ENCODE assay signal across 8 cellular contexts in the genomic region with DNA sequence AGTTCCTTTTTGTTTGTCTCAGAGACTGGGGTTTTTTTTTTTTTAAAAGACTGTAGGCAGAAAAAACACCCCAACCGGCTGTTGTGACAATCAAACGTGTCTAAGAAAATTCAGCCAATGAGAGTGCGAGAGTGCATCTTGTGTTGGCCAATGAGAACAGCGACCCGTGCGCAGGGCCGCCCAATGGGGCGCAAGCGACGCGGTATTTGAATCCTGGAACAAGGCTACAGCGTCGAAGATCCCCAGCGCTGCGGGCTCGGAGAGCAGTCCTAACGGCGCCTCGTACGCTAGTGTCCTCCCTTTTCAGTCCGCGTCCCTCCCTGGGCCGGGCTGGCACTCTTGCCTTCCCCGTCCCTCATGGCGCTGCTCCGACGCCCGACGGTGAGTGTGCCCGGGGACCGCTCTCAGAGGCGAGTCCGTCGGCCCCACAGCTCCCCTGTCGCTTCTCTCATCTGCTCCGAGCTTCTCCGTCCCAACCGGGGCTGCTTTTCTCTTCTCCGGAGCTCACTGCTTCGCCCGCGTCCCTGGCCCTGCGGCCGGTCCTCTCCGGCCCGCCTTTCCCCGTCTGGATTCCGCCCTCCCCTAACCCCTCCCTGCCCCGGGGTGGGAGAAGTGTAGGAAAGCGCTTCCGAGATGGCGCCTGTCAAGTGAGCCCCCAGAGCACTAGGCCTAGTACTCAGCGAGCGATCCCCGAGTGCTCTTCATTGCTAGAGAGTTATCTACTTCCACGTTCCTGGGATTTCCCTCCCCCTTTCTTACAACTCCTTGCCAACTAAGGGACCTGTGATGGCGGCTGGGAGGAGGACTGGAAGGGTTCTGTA. TPM values are rescaled to one million over a fixed set of nuclear protein-coding genes. Genes with fewer than 3 reads are reported as not detected.
DNase-seq lines count a peak whose midpoint lies in the region; ATAC-seq, FAIRE-seq and TF ChIP-seq lines count a peak whose summit lies in the region.

TSS of gene CCNB2 (plus strand) at position 235 of the 821 bp plus-strand sequence. CDS start at position 358, 123 bp downstream.

- no peaks in the 10 kb centered on the region; the same call in 1 of the 2 replicates for H3K4me1 ChIP-seq in MM.1S (ENCODE audit: low read length)

- DNase-seq in HCEC 1CT (peak; percentile 92), MM.1S (peak; percentile 97), SHP77 treated with DMSO at 0.1 percent for 48 hours (lab: John Stamatoyannopoulos, UW) (peak; percentile 80), fibroblast of the conjunctiva (ENCODE audit: low read depth) (peak; percentile 92)
- DNase-seq in activated effector memory CD4-positive, alpha-beta T cell treated with Interleukin-2 at 50 U/mL for 16 hours: peak; percentile 74
- peak; percentile 80 to 88 for DNase-seq in stimulated activated naive CD8-positive, alpha-beta T cell treated with anti-CD3 and anti-CD28 coated beads, Interleukin-15, amount 100 ng/mL, for 72 hours

- peak within 1 kb of the TSS; percentile 99 to 100 for H3K27ac Mint-ChIP-seq in stimulated activated naive CD8-positive, alpha-beta T cell treated with anti-CD3 and anti-CD28 coated beads, Interleukin-15, amount 100 ng/mL, for 72 hours

- H3K9me3 Mint-ChIP-seq in stimulated activated naive CD8-positive, alpha-beta T cell treated with anti-CD3 and anti-CD28 coated beads, Interleukin-15, amount 100 ng/mL, for 72 hours: no peaks in the 10 kb centered on the region

- H3K36me3 ChIP-seq in MM.1S (replicated peaks; ENCODE audit: insufficient read depth, low read length) (peaks cover 15% of the 10 kb centered on the region), neural cell (ENCODE audit: insufficient read depth, low read length) (peaks cover 4% of the 10 kb centered on the region)

- H3K9me2 ChIP-seq in MM.1S (replicated peaks; ENCODE audit: insufficient read depth, low read length): no peaks in the 10 kb centered on the region
- no peaks in the 10 kb centered on the region for H3K9me2 ChIP-seq in neural cell (ENCODE audit: insufficient read depth, low read length)

- H4K20me1 ChIP-seq in MM.1S (ENCODE audit: insufficient read depth, low read length): no peaks in the 10 kb centered on the region
- H4K20me1 ChIP-seq in neural cell (ENCODE audit: insufficient read depth): no peaks in the 10 kb centered on the region

- H3K79me2 ChIP-seq in MM.1S (ENCODE audit: low read length): peaks cover 43% of the 10 kb centered on the region
- H3K79me2 ChIP-seq in neural cell (replicated peaks; ENCODE audit: insufficient read depth, low read length): peaks cover 15% of the 10 kb centered on the region

- H3K4me3 ChIP-seq in MM.1S (ENCODE audit: low read length) (peak within 1 kb of the TSS; percentile 95), neural cell (ENCODE audit: low read length) (peak within 1 kb of the TSS; percentile 74)

- H3K9me3 ChIP-seq in MM.1S (replicated peaks; ENCODE audit: insufficient read depth, low read length) (no peaks in the 10 kb centered on the region), neural cell (ENCODE audit: low read length) (no peaks in the 10 kb centered on the region)

- H3K9ac ChIP-seq in MM.1S (ENCODE audit: low read length) (peak within 1 kb of the TSS; percentile 78), neural cell (ENCODE audit: low read length) (peak within 1 kb of the TSS; percentile 57)

- no peaks in the 10 kb centered on the region for H3K27me3 Mint-ChIP-seq in stimulated activated naive CD8-positive, alpha-beta T cell treated with anti-CD3 and anti-CD28 coated beads, Interleukin-15, amount 100 ng/mL, for 72 hours

- H2AFZ ChIP-seq in MM.1S (ENCODE audit: low read length): peak within 1 kb of the TSS; percentile 82
- peak within 1 kb of the TSS; percentile 56 for H2AFZ ChIP-seq in neural cell (ENCODE audit: low read depth, low read length)

- H3K4me1 Mint-ChIP-seq in stimulated activated naive CD8-positive, alpha-beta T cell treated with anti-CD3 and anti-CD28 coated beads, Interleukin-15, amount 100 ng/mL, for 72 hours: peaks cover 16% of the 10 kb centered on the region

- ATAC-seq in stimulated activated naive CD8-positive, alpha-beta T cell treated with anti-CD3 and anti-CD28 coated beads, Interleukin-15, amount 100 ng/mL, for 72 hours: peak; percentile 99

- FAIRE-seq in G401.6 (lab: Jason Lieb, UNC): peak; percentile 97

- H3K27me3 ChIP-seq in MM.1S (replicated peaks; ENCODE audit: insufficient read depth, low read length) (no peaks in the 10 kb centered on the region), neural cell (ENCODE audit: insufficient read depth, low read depth, low read length) (no peaks in the 10 kb centered on the region)

- no peak for TF ChIP-seq CTCF in MM.1S (IDR thresholded peaks at IDR 0.05; ENCODE audit: low read length)
- TF ChIP-seq CTCF in neural cell (IDR thresholded peaks at IDR 0.05; ENCODE audit: poor library complexity, severe bottlenecking): peak; percentile 13

- peak within 1 kb of the TSS; percentile 91 to 94 for H3K4me3 Mint-ChIP-seq in stimulated activated naive CD8-positive, alpha-beta T cell treated with anti-CD3 and anti-CD28 coated beads, Interleukin-15, amount 100 ng/mL, for 72 hours

- H3K4me2 ChIP-seq in MM.1S (ENCODE audit: low read depth, low read length) (peak within 1 kb of the TSS; percentile 80), neural cell (ENCODE audit: low read length) (peak within 1 kb of the TSS; percentile 66)

- TF ChIP-seq RAD21 in neural cell (conservative IDR thresholded peaks at IDR 0.05): no peak

- TF ChIP-seq EP300 in neural cell (conservative IDR thresholded peaks at IDR 0.05; ENCODE audit: poor library complexity, severe bottlenecking): no peak

- peak within 1 kb of the TSS; percentile 66; the same call in 1 of the 2 replicates for H3K27ac ChIP-seq in MM.1S (ENCODE audit: low read length)
- peak within 1 kb of the TSS; percentile 23 for H3K27ac ChIP-seq in neural cell (ENCODE audit: low read length)

- H3F3A ChIP-seq in MM.1S (ENCODE audit: insufficient read depth, low read length): peaks cover 6% of the 10 kb centered on the region; the same call in 1 of the 2 replicates
- H3F3A ChIP-seq in neural cell (ENCODE audit: insufficient read depth, low read length, poor library complexity, severe bottlenecking): no peaks in the 10 kb centered on the region

TF ChIP-seq in neural cell, 6 proteins besides CTCF, POLR2A, EP300 and RAD21:
- TF ChIP-seq TAF1 (IDR thresholded peaks at IDR 0.05; ENCODE audit: low read depth) (peak; percentile 35), POLR2AphosphoS5 (IDR thresholded peaks at IDR 0.05) (peak; percentile 63), EZH2 (IDR thresholded peaks at IDR 0.05; ENCODE audit: borderline replicate concordance, insufficient read depth, low read length, poor library complexity, severe bottlenecking) (no peak), SMC3 (conservative IDR thresholded peaks at IDR 0.05; ENCODE audit: poor library complexity) (peak; percentile 52), MXI1 (conservative IDR thresholded peaks at IDR 0.05; ENCODE audit: poor library complexity, severe bottlenecking) (peak; percentile 99)
- TF ChIP-seq, protein P1, sequence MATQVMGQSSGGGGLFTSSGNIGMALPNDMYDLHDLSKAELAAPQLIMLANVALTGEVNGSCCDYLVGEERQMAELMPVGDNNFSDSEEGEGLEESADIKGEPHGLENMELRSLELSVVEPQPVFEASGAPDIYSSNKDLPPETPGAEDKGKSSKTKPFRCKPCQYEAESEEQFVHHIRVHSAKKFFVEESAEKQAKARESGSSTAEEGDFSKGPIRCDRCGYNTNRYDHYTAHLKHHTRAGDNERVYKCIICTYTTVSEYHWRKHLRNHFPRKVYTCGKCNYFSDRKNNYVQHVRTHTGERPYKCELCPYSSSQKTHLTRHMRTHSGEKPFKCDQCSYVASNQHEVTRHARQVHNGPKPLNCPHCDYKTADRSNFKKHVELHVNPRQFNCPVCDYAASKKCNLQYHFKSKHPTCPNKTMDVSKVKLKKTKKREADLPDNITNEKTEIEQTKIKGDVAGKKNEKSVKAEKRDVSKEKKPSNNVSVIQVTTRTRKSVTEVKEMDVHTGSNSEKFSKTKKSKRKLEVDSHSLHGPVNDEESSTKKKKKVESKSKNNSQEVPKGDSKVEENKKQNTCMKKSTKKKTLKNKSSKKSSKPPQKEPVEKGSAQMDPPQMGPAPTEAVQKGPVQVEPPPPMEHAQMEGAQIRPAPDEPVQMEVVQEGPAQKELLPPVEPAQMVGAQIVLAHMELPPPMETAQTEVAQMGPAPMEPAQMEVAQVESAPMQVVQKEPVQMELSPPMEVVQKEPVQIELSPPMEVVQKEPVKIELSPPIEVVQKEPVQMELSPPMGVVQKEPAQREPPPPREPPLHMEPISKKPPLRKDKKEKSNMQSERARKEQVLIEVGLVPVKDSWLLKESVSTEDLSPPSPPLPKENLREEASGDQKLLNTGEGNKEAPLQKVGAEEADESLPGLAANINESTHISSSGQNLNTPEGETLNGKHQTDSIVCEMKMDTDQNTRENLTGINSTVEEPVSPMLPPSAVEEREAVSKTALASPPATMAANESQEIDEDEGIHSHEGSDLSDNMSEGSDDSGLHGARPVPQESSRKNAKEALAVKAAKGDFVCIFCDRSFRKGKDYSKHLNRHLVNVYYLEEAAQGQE (IDR thresholded peaks at IDR 0.05; ENCODE audit: borderline replicate concordance): no peak

RNA-seq across cellular contexts. Expression of gene CCNB2, which starts in this region (rescaled TPM):
- polyA plus RNA-seq in neural cell: 4.4 and 6.4 TPM in 2 replicates
- polyA minus RNA-seq in neural cell: 3.9 and 5.1 TPM in 2 replicates

Comparison
In these comparisons a context has a peak if more than half of its experiments do, and no peak if none do; other contexts are left out.
1. Peak in every context shown above with its lines: DNase-seq, ATAC-seq, H3K4me3 ChIP-seq and H3K27ac ChIP-seq.